Comparison of ENCODE assay signal across 1 cellular context in the genomic region with DNA sequence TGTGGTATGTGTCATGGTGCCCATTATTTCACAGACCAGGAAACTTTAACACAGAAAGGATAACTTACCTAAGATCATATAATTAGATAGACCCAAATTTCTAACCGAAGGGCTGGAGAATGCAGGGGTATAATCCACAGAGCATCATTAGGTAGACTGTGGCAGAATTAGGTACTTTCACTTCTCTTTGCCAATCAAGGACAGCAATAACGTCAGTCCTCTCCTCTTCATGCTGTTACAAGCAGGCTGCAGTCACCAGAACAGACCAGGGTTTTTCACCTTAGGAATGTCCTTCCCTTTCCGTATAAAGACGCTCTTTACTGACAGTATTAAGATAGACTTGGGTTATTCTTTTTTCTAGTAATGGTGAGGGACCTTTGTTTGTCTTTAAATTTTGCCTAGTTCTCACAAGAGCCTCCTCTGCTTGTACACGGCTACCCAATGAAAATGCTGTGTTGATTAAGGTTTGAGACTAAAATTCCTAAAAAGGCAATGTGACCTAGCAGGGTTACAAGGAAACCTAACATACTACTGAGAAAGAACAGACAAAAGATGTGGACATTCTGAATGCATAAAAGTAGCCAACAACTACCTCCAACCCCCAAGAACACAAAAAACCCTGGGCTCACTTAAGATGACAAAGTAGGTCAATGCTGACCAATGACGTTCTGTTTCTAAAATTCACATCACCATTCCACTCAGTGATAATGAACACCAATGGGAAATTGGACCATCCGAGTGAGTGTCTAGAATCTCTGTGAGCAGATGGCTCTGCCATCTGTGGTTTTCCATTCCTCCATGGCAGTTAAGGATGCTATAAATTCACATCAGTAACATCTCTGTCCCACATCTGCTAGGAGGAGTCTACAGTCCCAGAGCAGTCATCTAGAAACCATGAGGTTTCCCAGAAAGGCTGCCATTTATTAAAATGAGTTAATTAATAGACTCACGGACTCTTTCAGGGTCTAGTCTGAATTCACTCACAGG.
TF ChIP-seq lines count a peak whose summit lies in the region.

No MANE protein-coding gene starts in this region.

TF ChIP-seq in GM12878, 131 proteins besides CTCF, POLR2A, EP300 and RAD21 (continued from another document):
- TF ChIP-seq, protein P1, sequence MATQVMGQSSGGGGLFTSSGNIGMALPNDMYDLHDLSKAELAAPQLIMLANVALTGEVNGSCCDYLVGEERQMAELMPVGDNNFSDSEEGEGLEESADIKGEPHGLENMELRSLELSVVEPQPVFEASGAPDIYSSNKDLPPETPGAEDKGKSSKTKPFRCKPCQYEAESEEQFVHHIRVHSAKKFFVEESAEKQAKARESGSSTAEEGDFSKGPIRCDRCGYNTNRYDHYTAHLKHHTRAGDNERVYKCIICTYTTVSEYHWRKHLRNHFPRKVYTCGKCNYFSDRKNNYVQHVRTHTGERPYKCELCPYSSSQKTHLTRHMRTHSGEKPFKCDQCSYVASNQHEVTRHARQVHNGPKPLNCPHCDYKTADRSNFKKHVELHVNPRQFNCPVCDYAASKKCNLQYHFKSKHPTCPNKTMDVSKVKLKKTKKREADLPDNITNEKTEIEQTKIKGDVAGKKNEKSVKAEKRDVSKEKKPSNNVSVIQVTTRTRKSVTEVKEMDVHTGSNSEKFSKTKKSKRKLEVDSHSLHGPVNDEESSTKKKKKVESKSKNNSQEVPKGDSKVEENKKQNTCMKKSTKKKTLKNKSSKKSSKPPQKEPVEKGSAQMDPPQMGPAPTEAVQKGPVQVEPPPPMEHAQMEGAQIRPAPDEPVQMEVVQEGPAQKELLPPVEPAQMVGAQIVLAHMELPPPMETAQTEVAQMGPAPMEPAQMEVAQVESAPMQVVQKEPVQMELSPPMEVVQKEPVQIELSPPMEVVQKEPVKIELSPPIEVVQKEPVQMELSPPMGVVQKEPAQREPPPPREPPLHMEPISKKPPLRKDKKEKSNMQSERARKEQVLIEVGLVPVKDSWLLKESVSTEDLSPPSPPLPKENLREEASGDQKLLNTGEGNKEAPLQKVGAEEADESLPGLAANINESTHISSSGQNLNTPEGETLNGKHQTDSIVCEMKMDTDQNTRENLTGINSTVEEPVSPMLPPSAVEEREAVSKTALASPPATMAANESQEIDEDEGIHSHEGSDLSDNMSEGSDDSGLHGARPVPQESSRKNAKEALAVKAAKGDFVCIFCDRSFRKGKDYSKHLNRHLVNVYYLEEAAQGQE (IDR thresholded peaks at IDR 0.05; ENCODE audit: low read depth, low read length): no peak
- TF ChIP-seq MTA2 (IDR thresholded peaks at IDR 0.05; ENCODE audit: low read depth): peak; percentile 84
- TF ChIP-seq, protein P2, sequence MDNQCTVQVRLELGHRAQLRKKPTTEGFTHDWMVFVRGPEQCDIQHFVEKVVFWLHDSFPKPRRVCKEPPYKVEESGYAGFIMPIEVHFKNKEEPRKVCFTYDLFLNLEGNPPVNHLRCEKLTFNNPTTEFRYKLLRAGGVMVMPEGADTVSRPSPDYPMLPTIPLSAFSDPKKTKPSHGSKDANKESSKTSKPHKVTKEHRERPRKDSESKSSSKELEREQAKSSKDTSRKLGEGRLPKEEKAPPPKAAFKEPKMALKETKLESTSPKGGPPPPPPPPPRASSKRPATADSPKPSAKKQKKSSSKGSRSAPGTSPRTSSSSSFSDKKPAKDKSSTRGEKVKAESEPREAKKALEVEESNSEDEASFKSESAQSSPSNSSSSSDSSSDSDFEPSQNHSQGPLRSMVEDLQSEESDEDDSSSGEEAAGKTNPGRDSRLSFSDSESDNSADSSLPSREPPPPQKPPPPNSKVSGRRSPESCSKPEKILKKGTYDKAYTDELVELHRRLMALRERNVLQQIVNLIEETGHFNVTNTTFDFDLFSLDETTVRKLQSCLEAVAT (IDR thresholded peaks at IDR 0.05): 0 out of 2 replicates have a peak, but pooled peaks have one; percentile 12
- TF ChIP-seq, protein P3, sequence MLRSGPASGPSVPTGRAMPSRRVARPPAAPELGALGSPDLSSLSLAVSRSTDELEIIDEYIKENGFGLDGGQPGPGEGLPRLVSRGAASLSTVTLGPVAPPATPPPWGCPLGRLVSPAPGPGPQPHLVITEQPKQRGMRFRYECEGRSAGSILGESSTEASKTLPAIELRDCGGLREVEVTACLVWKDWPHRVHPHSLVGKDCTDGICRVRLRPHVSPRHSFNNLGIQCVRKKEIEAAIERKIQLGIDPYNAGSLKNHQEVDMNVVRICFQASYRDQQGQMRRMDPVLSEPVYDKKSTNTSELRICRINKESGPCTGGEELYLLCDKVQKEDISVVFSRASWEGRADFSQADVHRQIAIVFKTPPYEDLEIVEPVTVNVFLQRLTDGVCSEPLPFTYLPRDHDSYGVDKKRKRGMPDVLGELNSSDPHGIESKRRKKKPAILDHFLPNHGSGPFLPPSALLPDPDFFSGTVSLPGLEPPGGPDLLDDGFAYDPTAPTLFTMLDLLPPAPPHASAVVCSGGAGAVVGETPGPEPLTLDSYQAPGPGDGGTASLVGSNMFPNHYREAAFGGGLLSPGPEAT (IDR thresholded peaks at IDR 0.05; ENCODE audit: low read depth): no peak
- TF ChIP-seq SRF (IDR thresholded peaks at IDR 0.05; ENCODE audit: low read depth in 2 of 2, low read length in 2 of 2): peak in 1 of 2 experiments; percentile 78; a peak in 2 of 4 replicates
- no peak for TF ChIP-seq YY1 (IDR thresholded peaks at IDR 0.05; ENCODE audit: low read depth, low read length)
- TF ChIP-seq RUNX3 (IDR thresholded peaks at IDR 0.05; ENCODE audit: low read length): peak; percentile 62
- no peak for TF ChIP-seq TCF12 (IDR thresholded peaks at IDR 0.05; ENCODE audit: low read depth, low read length)
- TF ChIP-seq NFIC (IDR thresholded peaks at IDR 0.05; ENCODE audit: low read depth, low read length): 0 out of 2 replicates have a peak, but pooled peaks have one; percentile 36
